ENCODE assay signal across 9 cellular contexts in the genomic region with DNA sequence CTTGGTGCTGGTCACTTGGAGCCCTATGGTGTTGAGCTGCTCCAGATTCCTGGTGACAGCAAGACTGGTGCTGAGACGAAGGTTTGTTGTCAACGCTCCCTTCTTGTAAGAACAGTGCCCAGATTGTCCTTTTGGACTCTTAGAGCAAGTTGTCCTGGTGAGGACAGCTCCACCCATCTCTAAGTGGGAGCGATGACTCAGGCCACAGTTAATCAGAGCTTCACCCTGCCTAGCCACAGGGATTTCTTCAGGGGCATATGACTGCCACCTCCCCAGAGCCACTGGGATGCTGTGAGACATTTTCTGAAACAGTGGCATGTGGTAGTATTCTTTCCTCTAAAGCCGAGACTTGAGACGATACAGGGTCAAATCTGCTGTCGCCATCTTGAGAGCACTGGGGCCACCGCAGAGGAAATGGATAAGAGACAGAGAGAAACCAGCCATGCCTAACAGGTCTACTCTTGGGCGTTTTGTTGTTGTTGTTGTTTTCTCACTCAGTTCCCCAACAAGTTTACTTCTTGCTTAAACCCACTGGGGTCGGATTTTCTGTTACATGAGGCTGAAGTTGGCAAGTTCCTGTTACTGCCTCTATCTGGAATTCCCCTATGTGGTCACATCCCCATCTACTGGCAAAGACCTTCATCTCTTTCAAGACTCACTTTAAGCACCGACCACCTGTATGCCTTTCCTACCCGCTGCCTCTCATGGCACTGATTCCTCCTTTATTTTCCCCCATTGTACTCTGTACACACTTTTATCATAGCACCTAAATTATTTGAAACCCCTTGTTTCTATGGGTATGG. TPM values are rescaled to one million over a fixed set of nuclear protein-coding genes. Genes with fewer than 3 reads are reported as not detected.
DNase-seq lines count a peak whose midpoint lies in the region; ATAC-seq and TF ChIP-seq lines count a peak whose summit lies in the region.
"Had no signal": no experiment of that assay in that cellular context is flagged by ENCODE, and none has a peak within 500 bp of the region (broad histone marks: within the 10 kb centered on the region; RNA-seq: fewer than 3 reads in every experiment).

No MANE protein-coding gene starts in this region.

- H3K4me1 Mint-ChIP-seq in activated naive CD4-positive, alpha-beta T cell treated with anti-CD3 and anti-CD28 coated beads for 36 hours (ENCODE audit: low read depth) = peaks cover 8% of the 10 kb centered on the region
- H3K4me1 Mint-ChIP-seq in mesothelial cell of epicardium = no peaks in the 10 kb centered on the region
- H3K4me1 Mint-ChIP-seq in nephron progenitor cell = no peaks in the 10 kb centered on the region

- no peaks in the 10 kb centered on the region for H3K9me3 ChIP-seq in upper lobe of right lung

- TF ChIP-seq CTCF in fibroblast of villous mesenchyme (IDR thresholded peaks at IDR 0.05; ENCODE audit: insufficient read depth, low read depth, low read length) (no peak), upper lobe of right lung (IDR thresholded peaks at IDR 0.05) (no peak), mesothelial cell of epicardium (IDR thresholded peaks at IDR 0.05; ENCODE audit: unreplicated experiment) (no peak), nephron progenitor cell (IDR thresholded peaks at IDR 0.05) (no peak)

- no peaks in the 10 kb centered on the region for H3K36me3 Mint-ChIP-seq in activated naive CD4-positive, alpha-beta T cell treated with anti-CD3 and anti-CD28 coated beads for 36 hours (ENCODE audit: low read depth)
- H3K36me3 Mint-ChIP-seq in mesothelial cell of epicardium = no peaks in the 10 kb centered on the region
- H3K36me3 Mint-ChIP-seq in nephron progenitor cell (ENCODE audit: low read depth) = no peaks in the 10 kb centered on the region

- peak; percentile 16 for DNase-seq in activated naive CD4-positive, alpha-beta T cell treated with anti-CD3 and anti-CD28 coated beads for 36 hours
- DNase-seq in activated naive CD4-positive, alpha-beta T cell treated with Interleukin-2 at 50 U/mL for 16 hours = no peak
- DNase-seq in NCI-H69 (lab: John Stamatoyannopoulos, UW) (peak; percentile 20), fibroblast of villous mesenchyme (ENCODE audit: low read depth) (peak; percentile 15), upper lobe of right lung (no peak), mesothelial cell of epicardium (ENCODE audit: low spot score in 2 of 2, unreplicated experiment in 2 of 2) (no peak), nephron progenitor cell (no peak)
- no peak for DNase-seq in activated CD4-positive, CD25-positive, alpha-beta regulatory T cell (lab: John Stamatoyannopoulos, UW)

- H3K27me3 ChIP-seq in upper lobe of right lung = no peaks in the 10 kb centered on the region

- peak; percentile 90 for ATAC-seq in upper lobe of right lung

- H3K9me3 Mint-ChIP-seq in activated naive CD4-positive, alpha-beta T cell treated with anti-CD3 and anti-CD28 coated beads for 36 hours = no peaks in the 10 kb centered on the region
- H3K9me3 Mint-ChIP-seq in mesothelial cell of epicardium (no peaks in the 10 kb centered on the region), nephron progenitor cell (no peaks in the 10 kb centered on the region)

- no peaks in the 10 kb centered on the region for H3K4me1 ChIP-seq in upper lobe of right lung

- no peak overlapping the region for H3K4me3 ChIP-seq in fibroblast of villous mesenchyme (ENCODE audit: low read depth, low read length)
- H3K4me3 ChIP-seq in upper lobe of right lung = no peak overlapping the region

- H3K27me3 Mint-ChIP-seq in activated naive CD4-positive, alpha-beta T cell treated with anti-CD3 and anti-CD28 coated beads for 36 hours (ENCODE audit: low read depth) = peaks cover 16% of the 10 kb centered on the region
- H3K27me3 Mint-ChIP-seq in mesothelial cell of epicardium (ENCODE audit: low read depth) (peaks cover 41% of the 10 kb centered on the region), nephron progenitor cell (ENCODE audit: low read depth, poor library complexity) (peaks cover 4% of the 10 kb centered on the region)

- H3K27ac Mint-ChIP-seq in activated naive CD4-positive, alpha-beta T cell treated with anti-CD3 and anti-CD28 coated beads for 36 hours = no peak overlapping the region
- H3K27ac Mint-ChIP-seq in mesothelial cell of epicardium (no peak overlapping the region), nephron progenitor cell (no peak overlapping the region)

- H3K27ac ChIP-seq in upper lobe of right lung = no peak overlapping the region
- H3K27ac ChIP-seq: C4-2B had no signal

- CTCF ChIA-PET in activated naive CD4-positive, alpha-beta T cell treated with anti-CD3 and anti-CD28 coated beads for 36 hours (lab: Charles Lee) = no interaction called here

- no peak overlapping the region for H3K4me3 Mint-ChIP-seq in activated naive CD4-positive, alpha-beta T cell treated with anti-CD3 and anti-CD28 coated beads for 36 hours
- no peak overlapping the region for H3K4me3 Mint-ChIP-seq in mesothelial cell of epicardium
- no peak overlapping the region for H3K4me3 Mint-ChIP-seq in nephron progenitor cell

- no peaks in the 10 kb centered on the region for H3K36me3 ChIP-seq in upper lobe of right lung

- intact Hi-C loops in activated naive CD4-positive, alpha-beta T cell treated with anti-CD3 and anti-CD28 coated beads for 36 hours (cut with micrococcal nuclease) = loop anchor here (1.0 to 5.0 kb wide), 2 partner anchors 77 to 318 kb away; no protein-coding TSS in a partner anchor
- intact Hi-C loops in upper lobe of right lung (cut with DNase I) = no loop called here

RNA-seq across cellular contexts. Expression of a gene that starts 16.0 kb away (rescaled TPM):
- total RNA-seq in activated naive CD4-positive, alpha-beta T cell treated with anti-CD3 and anti-CD28 coated beads for 36 hours = under 1 TPM; 0.38 to 0.64 TPM
- total RNA-seq in fibroblast of villous mesenchyme = under 0.01 TPM in 1 of 2 replicates, not detected in the other
- total RNA-seq in upper lobe of right lung = 23.3 TPM
- total RNA-seq in mesothelial cell of epicardium = 3.8 to 4.6 TPM (median 4.2 TPM) in 3 replicates

RNA-seq across cellular contexts. Expression of a gene that starts 58.6 kb away (rescaled TPM):
- not detected for total RNA-seq in activated naive CD4-positive, alpha-beta T cell treated with anti-CD3 and anti-CD28 coated beads for 36 hours
- total RNA-seq in fibroblast of villous mesenchyme (not detected in 2 replicates), upper lobe of right lung (not detected), mesothelial cell of epicardium (0.09 to 0.18 TPM in 2 of 3 replicates, not detected in the other)

Comparison
In these comparisons a context has a peak if more than half of its experiments do, and no peak if none do; other contexts are left out.
1. DNase-seq: peak in activated naive CD4-positive, alpha-beta T cell treated with anti-CD3 and anti-CD28 coated beads for 36 hours (single experiment), NCI-H69 (single experiment) and fibroblast of villous mesenchyme (single experiment); none in activated naive CD4-positive, alpha-beta T cell treated with Interleukin-2 at 50 U/mL for 16 hours (single experiment), upper lobe of right lung (single experiment), activated CD4-positive, CD25-positive, alpha-beta regulatory T cell (0 of 4), mesothelial cell of epicardium (0 of 2) and nephron progenitor cell (single experiment).